Comparison of ENCODE assay signal across 1 cellular context in the genomic region with DNA sequence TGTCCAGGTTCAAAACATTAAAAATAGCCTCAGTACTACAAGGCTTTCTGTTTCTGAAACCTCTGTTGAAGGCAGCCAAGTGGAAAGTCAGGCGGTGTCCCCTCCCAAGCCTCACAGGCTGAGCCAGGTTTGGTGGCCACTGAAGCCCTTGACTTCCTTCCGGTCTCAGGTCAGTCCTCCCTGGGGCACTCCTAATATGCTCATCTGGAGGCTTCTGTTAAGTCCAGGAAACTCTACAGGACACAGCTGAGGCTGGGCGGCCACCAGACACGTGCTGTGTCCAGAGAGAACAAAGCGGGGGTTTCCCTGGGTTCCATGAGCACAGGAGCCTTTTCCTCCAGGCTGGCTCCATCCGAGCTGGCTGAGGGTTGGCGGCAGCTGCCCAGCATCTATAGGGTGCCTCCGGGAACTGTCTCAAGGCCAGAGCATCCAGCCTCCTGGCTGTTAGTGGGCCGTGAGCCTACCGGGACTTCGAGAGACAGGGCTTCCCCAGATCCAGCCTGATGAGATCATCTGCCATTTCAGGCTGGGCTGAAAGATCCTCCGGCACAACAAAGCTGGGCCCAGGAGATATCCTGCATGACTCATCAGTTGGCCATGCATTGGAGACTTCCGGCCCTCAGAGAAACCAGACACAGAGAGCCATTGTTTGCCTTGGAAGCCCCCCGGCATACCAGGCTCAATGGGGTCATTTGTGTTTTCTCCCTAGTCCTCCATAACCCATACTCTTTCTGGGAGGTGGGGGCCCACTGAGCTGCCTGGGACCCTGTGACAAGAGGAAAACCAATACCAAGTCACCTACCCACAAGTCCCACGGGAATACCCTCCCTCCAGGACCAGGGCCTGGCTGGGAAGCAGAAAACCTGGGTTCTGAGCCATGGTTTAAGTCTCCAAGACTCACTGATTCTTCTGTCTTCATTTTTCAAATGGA.
A peak's percentile ranks its signal among the peaks of the same experiment; 100 is the strongest.
TF ChIP-seq lines count a peak whose summit lies in the region.

No MANE protein-coding gene starts in this region.

TF ChIP-seq in HEK293, 187 proteins besides CTCF, POLR2A, EP300 and RAD21 (continued from another document and continues in another):
- TF ChIP-seq, protein P1, sequence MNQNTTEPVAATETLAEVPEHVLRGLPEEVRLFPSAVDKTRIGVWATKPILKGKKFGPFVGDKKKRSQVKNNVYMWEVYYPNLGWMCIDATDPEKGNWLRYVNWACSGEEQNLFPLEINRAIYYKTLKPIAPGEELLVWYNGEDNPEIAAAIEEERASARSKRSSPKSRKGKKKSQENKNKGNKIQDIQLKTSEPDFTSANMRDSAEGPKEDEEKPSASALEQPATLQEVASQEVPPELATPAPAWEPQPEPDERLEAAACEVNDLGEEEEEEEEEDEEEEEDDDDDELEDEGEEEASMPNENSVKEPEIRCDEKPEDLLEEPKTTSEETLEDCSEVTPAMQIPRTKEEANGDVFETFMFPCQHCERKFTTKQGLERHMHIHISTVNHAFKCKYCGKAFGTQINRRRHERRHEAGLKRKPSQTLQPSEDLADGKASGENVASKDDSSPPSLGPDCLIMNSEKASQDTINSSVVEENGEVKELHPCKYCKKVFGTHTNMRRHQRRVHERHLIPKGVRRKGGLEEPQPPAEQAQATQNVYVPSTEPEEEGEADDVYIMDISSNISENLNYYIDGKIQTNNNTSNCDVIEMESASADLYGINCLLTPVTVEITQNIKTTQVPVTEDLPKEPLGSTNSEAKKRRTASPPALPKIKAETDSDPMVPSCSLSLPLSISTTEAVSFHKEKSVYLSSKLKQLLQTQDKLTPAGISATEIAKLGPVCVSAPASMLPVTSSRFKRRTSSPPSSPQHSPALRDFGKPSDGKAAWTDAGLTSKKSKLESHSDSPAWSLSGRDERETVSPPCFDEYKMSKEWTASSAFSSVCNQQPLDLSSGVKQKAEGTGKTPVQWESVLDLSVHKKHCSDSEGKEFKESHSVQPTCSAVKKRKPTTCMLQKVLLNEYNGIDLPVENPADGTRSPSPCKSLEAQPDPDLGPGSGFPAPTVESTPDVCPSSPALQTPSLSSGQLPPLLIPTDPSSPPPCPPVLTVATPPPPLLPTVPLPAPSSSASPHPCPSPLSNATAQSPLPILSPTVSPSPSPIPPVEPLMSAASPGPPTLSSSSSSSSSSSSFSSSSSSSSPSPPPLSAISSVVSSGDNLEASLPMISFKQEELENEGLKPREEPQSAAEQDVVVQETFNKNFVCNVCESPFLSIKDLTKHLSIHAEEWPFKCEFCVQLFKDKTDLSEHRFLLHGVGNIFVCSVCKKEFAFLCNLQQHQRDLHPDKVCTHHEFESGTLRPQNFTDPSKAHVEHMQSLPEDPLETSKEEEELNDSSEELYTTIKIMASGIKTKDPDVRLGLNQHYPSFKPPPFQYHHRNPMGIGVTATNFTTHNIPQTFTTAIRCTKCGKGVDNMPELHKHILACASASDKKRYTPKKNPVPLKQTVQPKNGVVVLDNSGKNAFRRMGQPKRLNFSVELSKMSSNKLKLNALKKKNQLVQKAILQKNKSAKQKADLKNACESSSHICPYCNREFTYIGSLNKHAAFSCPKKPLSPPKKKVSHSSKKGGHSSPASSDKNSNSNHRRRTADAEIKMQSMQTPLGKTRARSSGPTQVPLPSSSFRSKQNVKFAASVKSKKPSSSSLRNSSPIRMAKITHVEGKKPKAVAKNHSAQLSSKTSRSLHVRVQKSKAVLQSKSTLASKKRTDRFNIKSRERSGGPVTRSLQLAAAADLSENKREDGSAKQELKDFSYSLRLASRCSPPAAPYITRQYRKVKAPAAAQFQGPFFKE (tag by site-specific recombination; IDR thresholded peaks at IDR 0.05; ENCODE audit: borderline replicate concordance): no peak
- TF ChIP-seq ZNF626 (tag by site-specific recombination; IDR thresholded peaks at IDR 0.05) (no peak), ZNF629 (tag by site-specific recombination; IDR thresholded peaks at IDR 0.05) (peak; percentile 84), ZIC2 (tag by site-specific recombination; IDR thresholded peaks at IDR 0.05) (peak; percentile 30; the same call in 1 of the 2 replicates), ZNF157 (tag by site-specific recombination; IDR thresholded peaks at IDR 0.05) (no peak), ZNF354C (tag by site-specific recombination; IDR thresholded peaks at IDR 0.05; ENCODE audit: borderline replicate concordance, low read depth) (no peak), ZNF660 (tag by site-specific recombination; IDR thresholded peaks at IDR 0.05) (peak; percentile 47; the same call in 1 of the 2 replicates), ZNF202 (tag by site-specific recombination; IDR thresholded peaks at IDR 0.05; ENCODE audit: borderline replicate concordance) (no peak), KLF8 (tag by site-specific recombination; IDR thresholded peaks at IDR 0.05) (peak; percentile 55; the same call in 1 of the 2 replicates), ZNF223 (tag by site-specific recombination; IDR thresholded peaks at IDR 0.05) (no peak), ZNF776 (tag by site-specific recombination; IDR thresholded peaks at IDR 0.05; ENCODE audit: borderline replicate concordance) (no peak), ZSCAN16 (tag by site-specific recombination; IDR thresholded peaks at IDR 0.05) (no peak), GLI4 (tag by site-specific recombination; IDR thresholded peaks at IDR 0.05) (no peak), ZSCAN23 (tag by site-specific recombination; IDR thresholded peaks at IDR 0.05) (no peak), ZNF146 (tag by site-specific recombination; IDR thresholded peaks at IDR 0.05) (no peak), ZBTB8A (tag by site-specific recombination; IDR thresholded peaks at IDR 0.05) (no peak), ZFP37 (tag by site-specific recombination; IDR thresholded peaks at IDR 0.05) (no peak), ZNF350 (tag by site-specific recombination; IDR thresholded peaks at IDR 0.05) (no peak), ZFP3 (tag by site-specific recombination; IDR thresholded peaks at IDR 0.05; ENCODE audit: low read depth) (no peak), MYNN (tag by site-specific recombination; IDR thresholded peaks at IDR 0.05; ENCODE audit: borderline replicate concordance) (no peak)
- TF ChIP-seq, protein P2, sequence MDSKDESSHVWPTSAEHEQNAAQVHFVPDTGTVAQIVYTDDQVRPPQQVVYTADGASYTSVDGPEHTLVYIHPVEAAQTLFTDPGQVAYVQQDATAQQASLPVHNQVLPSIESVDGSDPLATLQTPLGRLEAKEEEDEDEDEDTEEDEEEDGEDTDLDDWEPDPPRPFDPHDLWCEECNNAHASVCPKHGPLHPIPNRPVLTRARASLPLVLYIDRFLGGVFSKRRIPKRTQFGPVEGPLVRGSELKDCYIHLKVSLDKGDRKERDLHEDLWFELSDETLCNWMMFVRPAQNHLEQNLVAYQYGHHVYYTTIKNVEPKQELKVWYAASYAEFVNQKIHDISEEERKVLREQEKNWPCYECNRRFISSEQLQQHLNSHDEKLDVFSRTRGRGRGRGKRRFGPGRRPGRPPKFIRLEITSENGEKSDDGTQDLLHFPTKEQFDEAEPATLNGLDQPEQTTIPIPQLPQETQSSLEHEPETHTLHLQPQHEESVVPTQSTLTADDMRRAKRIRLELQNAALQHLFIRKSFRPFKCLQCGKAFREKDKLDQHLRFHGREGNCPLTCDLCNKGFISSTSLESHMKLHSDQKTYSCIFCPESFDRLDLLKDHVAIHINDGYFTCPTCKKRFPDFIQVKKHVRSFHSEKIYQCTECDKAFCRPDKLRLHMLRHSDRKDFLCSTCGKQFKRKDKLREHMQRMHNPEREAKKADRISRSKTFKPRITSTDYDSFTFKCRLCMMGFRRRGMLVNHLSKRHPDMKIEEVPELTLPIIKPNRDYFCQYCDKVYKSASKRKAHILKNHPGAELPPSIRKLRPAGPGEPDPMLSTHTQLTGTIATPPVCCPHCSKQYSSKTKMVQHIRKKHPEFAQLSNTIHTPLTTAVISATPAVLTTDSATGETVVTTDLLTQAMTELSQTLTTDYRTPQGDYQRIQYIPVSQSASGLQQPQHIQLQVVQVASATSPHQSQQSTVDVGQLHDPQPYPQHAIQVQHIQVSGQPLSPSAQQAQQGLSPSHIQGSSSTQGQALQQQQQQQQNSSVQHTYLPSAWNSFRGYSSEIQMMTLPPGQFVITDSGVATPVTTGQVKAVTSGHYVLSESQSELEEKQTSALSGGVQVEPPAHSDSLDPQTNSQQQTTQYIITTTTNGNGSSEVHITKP (tag by site-specific recombination; IDR thresholded peaks at IDR 0.05): 0 out of 2 replicates have a peak, but pooled peaks have one; percentile 24
- TF ChIP-seq, protein P3, sequence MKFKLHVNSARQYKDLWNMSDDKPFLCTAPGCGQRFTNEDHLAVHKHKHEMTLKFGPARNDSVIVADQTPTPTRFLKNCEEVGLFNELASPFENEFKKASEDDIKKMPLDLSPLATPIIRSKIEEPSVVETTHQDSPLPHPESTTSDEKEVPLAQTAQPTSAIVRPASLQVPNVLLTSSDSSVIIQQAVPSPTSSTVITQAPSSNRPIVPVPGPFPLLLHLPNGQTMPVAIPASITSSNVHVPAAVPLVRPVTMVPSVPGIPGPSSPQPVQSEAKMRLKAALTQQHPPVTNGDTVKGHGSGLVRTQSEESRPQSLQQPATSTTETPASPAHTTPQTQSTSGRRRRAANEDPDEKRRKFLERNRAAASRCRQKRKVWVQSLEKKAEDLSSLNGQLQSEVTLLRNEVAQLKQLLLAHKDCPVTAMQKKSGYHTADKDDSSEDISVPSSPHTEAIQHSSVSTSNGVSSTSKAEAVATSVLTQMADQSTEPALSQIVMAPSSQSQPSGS (tag by site-specific recombination; IDR thresholded peaks at IDR 0.05; ENCODE audit: low read depth): peak; percentile 65
- TF ChIP-seq, protein P4, sequence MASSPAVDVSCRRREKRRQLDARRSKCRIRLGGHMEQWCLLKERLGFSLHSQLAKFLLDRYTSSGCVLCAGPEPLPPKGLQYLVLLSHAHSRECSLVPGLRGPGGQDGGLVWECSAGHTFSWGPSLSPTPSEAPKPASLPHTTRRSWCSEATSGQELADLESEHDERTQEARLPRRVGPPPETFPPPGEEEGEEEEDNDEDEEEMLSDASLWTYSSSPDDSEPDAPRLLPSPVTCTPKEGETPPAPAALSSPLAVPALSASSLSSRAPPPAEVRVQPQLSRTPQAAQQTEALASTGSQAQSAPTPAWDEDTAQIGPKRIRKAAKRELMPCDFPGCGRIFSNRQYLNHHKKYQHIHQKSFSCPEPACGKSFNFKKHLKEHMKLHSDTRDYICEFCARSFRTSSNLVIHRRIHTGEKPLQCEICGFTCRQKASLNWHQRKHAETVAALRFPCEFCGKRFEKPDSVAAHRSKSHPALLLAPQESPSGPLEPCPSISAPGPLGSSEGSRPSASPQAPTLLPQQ (tag by site-specific recombination; IDR thresholded peaks at IDR 0.05): peak; percentile 90
- TF ChIP-seq, protein P5, sequence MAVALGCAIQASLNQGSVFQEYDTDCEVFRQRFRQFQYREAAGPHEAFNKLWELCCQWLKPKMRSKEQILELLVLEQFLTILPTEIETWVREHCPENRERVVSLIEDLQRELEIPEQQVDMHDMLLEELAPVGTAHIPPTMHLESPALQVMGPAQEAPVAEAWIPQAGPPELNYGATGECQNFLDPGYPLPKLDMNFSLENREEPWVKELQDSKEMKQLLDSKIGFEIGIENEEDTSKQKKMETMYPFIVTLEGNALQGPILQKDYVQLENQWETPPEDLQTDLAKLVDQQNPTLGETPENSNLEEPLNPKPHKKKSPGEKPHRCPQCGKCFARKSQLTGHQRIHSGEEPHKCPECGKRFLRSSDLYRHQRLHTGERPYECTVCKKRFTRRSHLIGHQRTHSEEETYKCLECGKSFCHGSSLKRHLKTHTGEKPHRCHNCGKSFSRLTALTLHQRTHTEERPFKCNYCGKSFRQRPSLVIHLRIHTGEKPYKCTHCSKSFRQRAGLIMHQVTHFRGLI (tag by site-specific recombination; IDR thresholded peaks at IDR 0.05): peak; percentile 95
- TF ChIP-seq, protein P6, sequence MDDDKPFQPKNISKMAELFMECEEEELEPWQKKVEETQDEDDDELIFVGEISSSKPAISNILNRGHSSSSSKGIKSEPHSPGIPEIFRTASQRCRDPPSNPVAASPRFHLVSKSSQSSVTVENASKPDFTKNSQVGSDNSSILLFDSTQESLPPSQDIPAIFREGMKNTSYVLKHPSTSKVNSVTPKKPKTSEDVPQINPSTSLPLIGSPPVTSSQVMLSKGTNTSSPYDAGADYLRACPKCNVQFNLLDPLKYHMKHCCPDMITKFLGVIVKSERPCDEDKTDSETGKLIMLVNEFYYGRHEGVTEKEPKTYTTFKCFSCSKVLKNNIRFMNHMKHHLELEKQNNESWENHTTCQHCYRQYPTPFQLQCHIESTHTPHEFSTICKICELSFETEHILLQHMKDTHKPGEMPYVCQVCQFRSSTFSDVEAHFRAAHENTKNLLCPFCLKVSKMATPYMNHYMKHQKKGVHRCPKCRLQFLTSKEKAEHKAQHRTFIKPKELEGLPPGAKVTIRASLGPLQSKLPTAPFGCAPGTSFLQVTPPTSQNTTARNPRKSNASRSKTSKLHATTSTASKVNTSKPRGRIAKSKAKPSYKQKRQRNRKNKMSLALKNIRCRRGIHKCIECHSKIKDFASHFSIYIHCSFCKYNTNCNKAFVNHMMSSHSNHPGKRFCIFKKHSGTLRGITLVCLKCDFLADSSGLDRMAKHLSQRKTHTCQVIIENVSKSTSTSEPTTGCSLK (tag by site-specific recombination; IDR thresholded peaks at IDR 0.05): no peak
- TF ChIP-seq, protein P7, sequence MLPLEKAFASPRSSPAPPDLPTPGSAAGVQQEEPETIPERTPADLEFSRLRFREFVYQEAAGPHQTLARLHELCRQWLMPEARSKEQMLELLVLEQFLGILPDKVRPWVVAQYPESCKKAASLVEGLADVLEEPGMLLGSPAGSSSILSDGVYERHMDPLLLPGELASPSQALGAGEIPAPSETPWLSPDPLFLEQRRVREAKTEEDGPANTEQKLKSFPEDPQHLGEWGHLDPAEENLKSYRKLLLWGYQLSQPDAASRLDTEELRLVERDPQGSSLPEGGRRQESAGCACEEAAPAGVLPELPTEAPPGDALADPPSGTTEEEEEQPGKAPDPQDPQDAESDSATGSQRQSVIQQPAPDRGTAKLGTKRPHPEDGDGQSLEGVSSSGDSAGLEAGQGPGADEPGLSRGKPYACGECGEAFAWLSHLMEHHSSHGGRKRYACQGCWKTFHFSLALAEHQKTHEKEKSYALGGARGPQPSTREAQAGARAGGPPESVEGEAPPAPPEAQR (tag by site-specific recombination; IDR thresholded peaks at IDR 0.05): no peak
- TF ChIP-seq, protein P8, sequence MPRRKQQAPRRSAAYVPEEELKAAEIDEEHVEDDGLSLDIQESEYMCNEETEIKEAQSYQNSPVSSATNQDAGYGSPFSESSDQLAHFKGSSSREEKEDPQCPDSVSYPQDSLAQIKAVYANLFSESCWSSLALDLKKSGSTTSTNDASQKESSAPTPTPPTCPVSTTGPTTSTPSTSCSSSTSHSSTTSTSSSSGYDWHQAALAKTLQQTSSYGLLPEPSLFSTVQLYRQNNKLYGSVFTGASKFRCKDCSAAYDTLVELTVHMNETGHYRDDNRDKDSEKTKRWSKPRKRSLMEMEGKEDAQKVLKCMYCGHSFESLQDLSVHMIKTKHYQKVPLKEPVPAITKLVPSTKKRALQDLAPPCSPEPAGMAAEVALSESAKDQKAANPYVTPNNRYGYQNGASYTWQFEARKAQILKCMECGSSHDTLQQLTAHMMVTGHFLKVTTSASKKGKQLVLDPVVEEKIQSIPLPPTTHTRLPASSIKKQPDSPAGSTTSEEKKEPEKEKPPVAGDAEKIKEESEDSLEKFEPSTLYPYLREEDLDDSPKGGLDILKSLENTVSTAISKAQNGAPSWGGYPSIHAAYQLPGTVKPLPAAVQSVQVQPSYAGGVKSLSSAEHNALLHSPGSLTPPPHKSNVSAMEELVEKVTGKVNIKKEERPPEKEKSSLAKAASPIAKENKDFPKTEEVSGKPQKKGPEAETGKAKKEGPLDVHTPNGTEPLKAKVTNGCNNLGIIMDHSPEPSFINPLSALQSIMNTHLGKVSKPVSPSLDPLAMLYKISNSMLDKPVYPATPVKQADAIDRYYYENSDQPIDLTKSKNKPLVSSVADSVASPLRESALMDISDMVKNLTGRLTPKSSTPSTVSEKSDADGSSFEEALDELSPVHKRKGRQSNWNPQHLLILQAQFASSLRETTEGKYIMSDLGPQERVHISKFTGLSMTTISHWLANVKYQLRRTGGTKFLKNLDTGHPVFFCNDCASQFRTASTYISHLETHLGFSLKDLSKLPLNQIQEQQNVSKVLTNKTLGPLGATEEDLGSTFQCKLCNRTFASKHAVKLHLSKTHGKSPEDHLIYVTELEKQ (tag by site-specific recombination; IDR thresholded peaks at IDR 0.05; ENCODE audit: borderline replicate concordance): 0 out of 2 replicates have a peak, but pooled peaks have one; percentile 21
